Comparison of ENCODE assay signal across 1 cellular context in the genomic region with DNA sequence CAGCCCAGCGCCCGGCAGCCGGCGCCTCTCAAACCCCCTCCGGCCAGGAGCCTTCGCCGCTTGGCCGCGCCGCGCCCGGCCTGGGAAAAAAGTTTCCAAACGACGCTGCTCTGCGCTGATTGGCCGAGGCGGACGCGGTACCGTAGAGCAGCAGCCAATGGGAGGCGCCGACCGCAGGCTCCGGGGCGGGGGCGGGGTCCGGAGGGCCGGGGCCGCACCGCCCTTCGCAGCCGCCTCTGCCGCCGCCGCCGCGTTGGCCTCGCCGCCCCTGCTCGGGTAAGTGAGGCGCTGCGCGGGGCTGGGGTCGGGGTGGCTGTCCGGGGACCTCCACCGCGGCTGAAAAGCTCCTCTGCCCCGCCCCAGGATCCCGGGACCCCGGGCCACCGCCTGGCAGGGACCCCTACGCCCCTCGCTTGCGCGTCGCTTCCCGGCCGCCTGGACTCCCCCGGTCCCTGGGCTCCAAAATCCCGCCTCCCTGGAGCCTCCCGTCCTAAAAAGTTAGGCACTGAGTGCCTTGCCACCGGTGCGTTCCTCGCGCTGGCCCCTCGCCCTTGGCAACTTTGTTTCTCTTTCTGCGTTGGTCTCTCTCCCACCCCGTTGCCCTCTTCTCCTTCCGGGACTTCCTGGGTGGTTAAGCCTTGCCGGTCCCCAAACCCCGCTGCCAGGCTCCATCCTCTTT.
TF ChIP-seq lines count a peak whose summit lies in the region.

TSS of gene NDE1 (plus strand) at position 227 of the 679 bp plus-strand sequence. CDS start 14,534 bp downstream, outside the sequence.

TF ChIP-seq in HepG2, 621 proteins besides CTCF, POLR2A, EP300 and RAD21 (continued from another document and continues in another):
- TF ChIP-seq, protein P1, sequence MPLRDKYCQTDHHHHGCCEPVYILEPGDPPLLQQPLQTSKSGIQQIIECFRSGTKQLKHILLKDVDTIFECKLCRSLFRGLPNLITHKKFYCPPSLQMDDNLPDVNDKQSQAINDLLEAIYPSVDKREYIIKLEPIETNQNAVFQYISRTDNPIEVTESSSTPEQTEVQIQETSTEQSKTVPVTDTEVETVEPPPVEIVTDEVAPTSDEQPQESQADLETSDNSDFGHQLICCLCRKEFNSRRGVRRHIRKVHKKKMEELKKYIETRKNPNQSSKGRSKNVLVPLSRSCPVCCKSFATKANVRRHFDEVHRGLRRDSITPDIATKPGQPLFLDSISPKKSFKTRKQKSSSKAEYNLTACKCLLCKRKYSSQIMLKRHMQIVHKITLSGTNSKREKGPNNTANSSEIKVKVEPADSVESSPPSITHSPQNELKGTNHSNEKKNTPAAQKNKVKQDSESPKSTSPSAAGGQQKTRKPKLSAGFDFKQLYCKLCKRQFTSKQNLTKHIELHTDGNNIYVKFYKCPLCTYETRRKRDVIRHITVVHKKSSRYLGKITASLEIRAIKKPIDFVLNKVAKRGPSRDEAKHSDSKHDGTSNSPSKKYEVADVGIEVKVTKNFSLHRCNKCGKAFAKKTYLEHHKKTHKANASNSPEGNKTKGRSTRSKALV (CRISPR knock-in tag; IDR thresholded peaks at IDR 0.05), result 0 out of 2 replicates have a peak, but pooled peaks have one; percentile 61
- TF ChIP-seq, protein P2, sequence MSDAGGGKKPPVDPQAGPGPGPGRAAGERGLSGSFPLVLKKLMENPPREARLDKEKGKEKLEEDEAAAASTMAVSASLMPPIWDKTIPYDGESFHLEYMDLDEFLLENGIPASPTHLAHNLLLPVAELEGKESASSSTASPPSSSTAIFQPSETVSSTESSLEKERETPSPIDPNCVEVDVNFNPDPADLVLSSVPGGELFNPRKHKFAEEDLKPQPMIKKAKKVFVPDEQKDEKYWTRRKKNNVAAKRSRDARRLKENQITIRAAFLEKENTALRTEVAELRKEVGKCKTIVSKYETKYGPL (CRISPR knock-in tag; IDR thresholded peaks at IDR 0.05), result peak; percentile 34; the same call in 1 of the 2 replicates
- TF ChIP-seq KDM2A (CRISPR knock-in tag; IDR thresholded peaks at IDR 0.05; ENCODE audit: borderline replicate concordance, low read depth) (peak; percentile 21), POGZ (CRISPR knock-in tag; IDR thresholded peaks at IDR 0.05) (peak; percentile 43; the same call in 1 of the 2 replicates), ZBTB20 (CRISPR knock-in tag; IDR thresholded peaks at IDR 0.05; ENCODE audit: borderline replicate concordance, low read depth) (0 out of 2 replicates have a peak, but pooled peaks have one; percentile 55), ZNF83 (CRISPR knock-in tag; IDR thresholded peaks at IDR 0.05; ENCODE audit: borderline replicate concordance) (peak; percentile 78), ZNF430 (CRISPR knock-in tag; IDR thresholded peaks at IDR 0.05) (peak; percentile 75; the same call in 1 of the 2 replicates), IKZF5 (CRISPR knock-in tag; IDR thresholded peaks at IDR 0.05) (peak; percentile 38), HNF1A (IDR thresholded peaks at IDR 0.05; ENCODE audit: low read depth) (no peak), HNF1A (CRISPR knock-in tag; IDR thresholded peaks at IDR 0.05; ENCODE audit: borderline replicate concordance) (peak; percentile 34; the same call in 1 of the 2 replicates), KLF6 (CRISPR knock-in tag; IDR thresholded peaks at IDR 0.05) (peak; percentile 80), SKI (IDR thresholded peaks at IDR 0.05; ENCODE audit: partially characterized antibody) (peak; percentile 59), ELF3 (CRISPR knock-in tag; IDR thresholded peaks at IDR 0.05) (peak; percentile 43), U2AF1 (optimal IDR thresholded peaks at IDR 0.05; ENCODE audit: low read depth, low read length) (no peak), ZNF234 (CRISPR knock-in tag; conservative IDR thresholded peaks at IDR 0.05) (no peak), MEIS2 (CRISPR knock-in tag; IDR thresholded peaks at IDR 0.05) (peak; percentile 82), KLF11 (CRISPR knock-in tag; IDR thresholded peaks at IDR 0.05) (peak; percentile 22; the same call in 1 of the 2 replicates), SOX6 (IDR thresholded peaks at IDR 0.05) (no peak), SOX6 (CRISPR knock-in tag; IDR thresholded peaks at IDR 0.05) (no peak), ZNF407 (CRISPR knock-in tag; IDR thresholded peaks at IDR 0.05; ENCODE audit: not compliant biosample characterization) (peak; percentile 18), KLF16 (CRISPR knock-in tag; IDR thresholded peaks at IDR 0.05) (0 out of 4 replicates have a peak, but pooled peaks of 1 of the 2 experiments have one; percentile 66), SETDB1 (CRISPR knock-in tag; IDR thresholded peaks at IDR 0.05; ENCODE audit: borderline replicate concordance) (no peak), ZNF484 (CRISPR knock-in tag; IDR thresholded peaks at IDR 0.05; ENCODE audit: borderline replicate concordance, low read depth) (0 out of 2 replicates have a peak, but pooled peaks have one; percentile 10), RAD51 (IDR thresholded peaks at IDR 0.05; ENCODE audit: borderline replicate concordance) (no peak), CEBPB (IDR thresholded peaks at IDR 0.05; ENCODE audit: borderline replicate concordance, low read depth, low read length) (no peak)
- TF ChIP-seq, protein P3, sequence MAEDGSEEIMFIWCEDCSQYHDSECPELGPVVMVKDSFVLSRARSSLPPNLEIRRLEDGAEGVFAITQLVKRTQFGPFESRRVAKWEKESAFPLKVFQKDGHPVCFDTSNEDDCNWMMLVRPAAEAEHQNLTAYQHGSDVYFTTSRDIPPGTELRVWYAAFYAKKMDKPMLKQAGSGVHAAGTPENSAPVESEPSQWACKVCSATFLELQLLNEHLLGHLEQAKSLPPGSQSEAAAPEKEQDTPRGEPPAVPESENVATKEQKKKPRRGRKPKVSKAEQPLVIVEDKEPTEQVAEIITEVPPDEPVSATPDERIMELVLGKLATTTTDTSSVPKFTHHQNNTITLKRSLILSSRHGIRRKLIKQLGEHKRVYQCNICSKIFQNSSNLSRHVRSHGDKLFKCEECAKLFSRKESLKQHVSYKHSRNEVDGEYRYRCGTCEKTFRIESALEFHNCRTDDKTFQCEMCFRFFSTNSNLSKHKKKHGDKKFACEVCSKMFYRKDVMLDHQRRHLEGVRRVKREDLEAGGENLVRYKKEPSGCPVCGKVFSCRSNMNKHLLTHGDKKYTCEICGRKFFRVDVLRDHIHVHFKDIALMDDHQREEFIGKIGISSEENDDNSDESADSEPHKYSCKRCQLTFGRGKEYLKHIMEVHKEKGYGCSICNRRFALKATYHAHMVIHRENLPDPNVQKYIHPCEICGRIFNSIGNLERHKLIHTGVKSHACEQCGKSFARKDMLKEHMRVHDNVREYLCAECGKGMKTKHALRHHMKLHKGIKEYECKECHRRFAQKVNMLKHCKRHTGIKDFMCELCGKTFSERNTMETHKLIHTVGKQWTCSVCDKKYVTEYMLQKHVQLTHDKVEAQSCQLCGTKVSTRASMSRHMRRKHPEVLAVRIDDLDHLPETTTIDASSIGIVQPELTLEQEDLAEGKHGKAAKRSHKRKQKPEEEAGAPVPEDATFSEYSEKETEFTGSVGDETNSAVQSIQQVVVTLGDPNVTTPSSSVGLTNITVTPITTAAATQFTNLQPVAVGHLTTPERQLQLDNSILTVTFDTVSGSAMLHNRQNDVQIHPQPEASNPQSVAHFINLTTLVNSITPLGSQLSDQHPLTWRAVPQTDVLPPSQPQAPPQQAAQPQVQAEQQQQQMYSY (CRISPR knock-in tag; IDR thresholded peaks at IDR 0.05), result no peak; the same call in 1 of the 2 replicates
- TF ChIP-seq, protein P4, sequence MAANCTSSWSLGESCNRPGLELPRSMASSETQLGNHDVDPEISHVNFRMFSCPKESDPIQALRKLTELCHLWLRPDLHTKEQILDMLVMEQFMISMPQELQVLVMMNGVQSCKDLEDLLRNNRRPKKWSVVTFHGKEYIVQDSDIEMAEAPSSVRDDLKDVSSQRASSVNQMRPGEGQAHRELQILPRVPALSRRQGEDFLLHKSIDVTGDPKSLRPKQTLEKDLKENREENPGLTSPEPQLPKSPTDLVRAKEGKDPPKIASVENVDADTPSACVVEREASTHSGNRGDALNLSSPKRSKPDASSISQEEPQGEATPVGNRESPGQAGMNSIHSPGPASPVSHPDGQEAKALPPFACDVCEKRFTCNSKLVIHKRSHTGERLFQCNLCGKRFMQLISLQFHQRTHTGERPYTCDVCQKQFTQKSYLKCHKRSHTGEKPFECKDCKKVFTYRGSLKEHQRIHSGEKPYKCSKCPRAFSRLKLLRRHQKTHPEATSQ (CRISPR knock-in tag; IDR thresholded peaks at IDR 0.05; ENCODE audit: borderline replicate concordance), result no peak
